ENCODE assay signal across 12 cellular contexts in the genomic region with DNA sequence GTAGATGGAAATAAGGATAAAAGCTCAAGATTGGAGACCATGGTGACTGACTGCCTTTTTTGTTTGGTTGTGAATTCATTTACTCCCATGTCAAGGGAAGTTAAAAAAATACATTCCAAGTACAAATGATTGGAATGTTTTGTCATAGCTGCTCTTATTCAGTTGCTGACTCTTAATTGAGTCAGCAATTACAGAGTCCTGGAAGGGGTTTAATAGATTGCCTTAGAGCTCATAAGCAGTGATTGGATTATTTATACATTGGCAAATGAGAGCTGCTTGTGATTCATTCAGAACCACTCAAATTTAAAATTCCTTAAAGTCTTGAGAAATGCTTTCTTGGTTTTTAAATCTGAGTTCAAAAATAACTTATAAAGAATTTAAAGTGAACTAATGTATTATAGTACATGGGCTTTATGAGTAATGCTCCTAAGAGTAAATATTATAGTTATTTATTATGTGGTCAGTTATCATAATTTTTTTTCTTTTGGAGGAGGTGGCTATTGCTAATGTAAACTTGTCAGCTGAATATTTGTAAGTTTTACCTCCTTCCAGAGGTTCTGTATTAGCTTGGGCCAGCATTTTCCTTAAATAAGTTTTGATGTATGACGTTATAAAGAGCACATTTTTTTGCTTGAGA. TPM values are rescaled to one million over a fixed set of nuclear protein-coding genes. Genes with fewer than 3 reads are reported as not detected.
DNase-seq lines count a peak whose midpoint lies in the region; ATAC-seq and TF ChIP-seq lines count a peak whose summit lies in the region.
"Had no signal": no experiment of that assay in that cellular context is flagged by ENCODE, and none has a peak within 500 bp of the region (broad histone marks: within the 10 kb centered on the region; RNA-seq: fewer than 3 reads in every experiment).

No MANE protein-coding gene starts in this region.

- peaks cover 88% of the 10 kb centered on the region for H3K79me2 ChIP-seq in ACC112 (ENCODE audit: control insufficient read depth, insufficient read depth, low read length, unreplicated experiment)
- peaks cover 94% of the 10 kb centered on the region for H3K79me2 ChIP-seq in hepatocyte

- no peaks in the 10 kb centered on the region for H3K27me3 ChIP-seq in ACC112 (ENCODE audit: insufficient read depth, low read length)
- no peaks in the 10 kb centered on the region for H3K27me3 ChIP-seq in hepatocyte
- H3K27me3 ChIP-seq: tibial nerve had no signal

- WGBS in hepatocyte (ENCODE audit: low lambda C conversion rate, missing lambda C conversion rate) = 76% methylated on average over 1 of the region's 1 CpG

- H3K4me3 ChIP-seq in ACC112 (ENCODE audit: low read depth, low read length) (peak overlapping the region; percentile 23), hepatocyte (no peak overlapping the region)
- H3K4me3 ChIP-seq: tibial nerve had no signal

- ATAC-seq in GM19463 (IDR thresholded peaks at IDR 0.05; ENCODE audit: unreplicated experiment) = no peak

- H3K4me1 ChIP-seq in ACC112 (ENCODE audit: control insufficient read depth, insufficient read depth, low read length, unreplicated experiment) = peaks cover 72% of the 10 kb centered on the region
- H3K4me1 ChIP-seq in hepatocyte (ENCODE audit: insufficient read depth) = peaks cover 38% of the 10 kb centered on the region

- H3K4me2 ChIP-seq in hepatocyte = no peak overlapping the region

- H3K36me3 ChIP-seq in ACC112 (ENCODE audit: insufficient read depth, low read length) = no peaks in the 10 kb centered on the region; the same call in 1 of the 2 replicates
- H3K36me3 ChIP-seq in hepatocyte (replicated peaks; ENCODE audit: insufficient read depth, low read depth) = no peaks in the 10 kb centered on the region
- H3K36me3 ChIP-seq: tibial nerve had no signal

- no peaks in the 10 kb centered on the region for H3K9me3 ChIP-seq in hepatocyte (ENCODE audit: low read depth)
- H3K9me3 ChIP-seq: tibial nerve had no signal

- H3K27ac ChIP-seq in ACC112 (ENCODE audit: low read depth, low read length) (peak overlapping the region; percentile 96), hepatocyte (peak overlapping the region; percentile 0)
- H3K27ac ChIP-seq: tibial nerve had no signal

- DNase-seq in HS-27A (ENCODE audit: low read depth) (peak; percentile 64), astrocyte of the hippocampus (ENCODE audit: low read depth, low spot score) (peak; percentile 86), hepatocyte (ENCODE audit: low spot score) (no peak), midbrain (lab: John Stamatoyannopoulos, UW) (no peak), NCI-H510A treated with DMSO at 0.1 percent for 48 hours (lab: John Stamatoyannopoulos, UW) (no peak)
- DNase-seq in activated CD4-positive, alpha-beta T cell treated with anti-CD3 and anti-CD28 coated beads for 48 hours = no peak
- DNase-seq: activated naive CD8-positive, alpha-beta T cell treated with anti-CD3 and anti-CD28 coated beads for 36 hours; C1 segment of cervical spinal cord; NCI-H2107 had no signal

- no peak for TF ChIP-seq CTCF in hepatocyte (IDR thresholded peaks at IDR 0.05; ENCODE audit: poor library complexity)

- peaks cover 9% of the 10 kb centered on the region for H4K20me1 ChIP-seq in hepatocyte (ENCODE audit: insufficient read depth, poor library complexity, severe bottlenecking)

- no peak overlapping the region for H2AFZ ChIP-seq in ACC112 (ENCODE audit: low read length, unreplicated experiment)
- no peak overlapping the region for H2AFZ ChIP-seq in hepatocyte

- H3K9me2 ChIP-seq in hepatocyte (replicated peaks; ENCODE audit: insufficient read depth) = no peaks in the 10 kb centered on the region

RNA-seq across cellular contexts. Expression of a gene that starts 13.6 kb away (rescaled TPM):
- total RNA-seq in hepatocyte = 26.8 and 27.7 TPM in 2 replicates
- 20.0 and 21.0 TPM in 2 replicates for polyA plus RNA-seq in hepatocyte

Comparison
In these comparisons a context has a peak if more than half of its experiments do, and no peak if none do; other contexts are left out.
1. DNase-seq: peak in HS-27A (single experiment) and astrocyte of the hippocampus (single experiment); none in hepatocyte (single experiment), activated CD4-positive, alpha-beta T cell treated with anti-CD3 and anti-CD28 coated beads for 48 hours (single experiment), midbrain (single experiment) and NCI-H510A treated with DMSO at 0.1 percent for 48 hours (single experiment).